23 cellular contexts compared by ENCODE assay signal in the genomic region with DNA sequence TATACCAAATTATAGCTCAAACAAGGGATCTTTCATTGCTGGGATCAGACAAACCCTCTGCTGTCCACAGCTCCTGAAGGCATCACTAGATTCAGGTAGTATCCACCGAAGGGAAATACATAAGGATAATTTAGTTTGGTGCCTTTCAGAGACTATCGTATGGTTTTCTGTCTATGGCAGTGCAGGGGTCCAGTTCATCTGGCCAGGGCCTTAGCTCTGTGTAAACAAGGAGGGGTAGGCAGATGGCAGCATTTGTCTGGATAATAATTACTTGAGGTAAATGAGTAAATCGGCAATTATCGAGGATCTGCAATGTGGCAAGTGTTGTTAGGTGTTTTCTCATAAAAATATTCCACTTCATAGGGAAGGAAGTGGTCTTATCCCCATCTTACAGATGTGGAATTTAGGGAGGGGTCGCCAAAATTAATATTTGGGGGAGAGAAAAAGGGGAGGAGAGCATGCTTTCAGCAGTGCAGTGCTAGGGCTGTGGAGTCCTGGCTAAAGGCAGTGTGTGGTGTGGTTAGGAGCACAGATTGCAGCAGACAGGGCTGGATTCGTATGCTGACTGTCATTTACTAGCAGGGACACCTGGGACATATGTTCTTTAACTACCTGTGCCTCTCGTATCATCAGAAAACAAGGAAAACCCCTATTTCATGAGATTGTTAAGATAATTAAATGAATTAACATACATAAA. TPM values are rescaled to one million over a fixed set of nuclear protein-coding genes. Genes with fewer than 3 reads are reported as not detected.
DNase-seq lines count a peak whose midpoint lies in the region; ATAC-seq and TF ChIP-seq lines count a peak whose summit lies in the region.
"Had no signal": no experiment of that assay in that cellular context is flagged by ENCODE, and none has a peak within 500 bp of the region (broad histone marks: within the 10 kb centered on the region; RNA-seq: fewer than 3 reads in every experiment).

No MANE protein-coding gene starts in this region.

- TF ChIP-seq EP300 in suprapubic skin (IDR thresholded peaks at IDR 0.05): no peak

- peaks cover 0 to 2% (median 0%) of the 10 kb centered on the region in 4 donors for H3K4me1 Mint-ChIP-seq in naive thymus-derived CD8-positive, alpha-beta T cell
- H3K4me1 Mint-ChIP-seq: activated naive CD8-positive, alpha-beta T cell treated with anti-CD3 and anti-CD28 coated beads, Interleukin-2, amount 50 U/mL, for 24 hours; activated T-helper 17 cell treated with anti-CD3 and anti-CD28 coated beads, Interleukin-2, amount 50 U/mL, for 72 hours had no signal

- POLR2A ChIA-PET in Panc1 (lab: Charles Lee): no interaction called here
- POLR2A ChIA-PET in naive thymus-derived CD8-positive, alpha-beta T cell (lab: Charles Lee): no interaction called here

- no peaks in the 10 kb centered on the region for H3K9me3 Mint-ChIP-seq in naive thymus-derived CD8-positive, alpha-beta T cell
- H3K9me3 Mint-ChIP-seq: activated naive CD8-positive, alpha-beta T cell treated with anti-CD3 and anti-CD28 coated beads, Interleukin-2, amount 50 U/mL, for 24 hours; activated T-helper 17 cell treated with anti-CD3 and anti-CD28 coated beads, Interleukin-2, amount 50 U/mL, for 72 hours had no signal

- TF ChIP-seq POLR2A in suprapubic skin (IDR thresholded peaks at IDR 0.05): no peak

- peaks cover 0 to 4% (median 0%) of the 10 kb centered on the region in 5 donors for H3K27me3 Mint-ChIP-seq in naive thymus-derived CD8-positive, alpha-beta T cell
- H3K27me3 Mint-ChIP-seq: activated naive CD8-positive, alpha-beta T cell treated with anti-CD3 and anti-CD28 coated beads, Interleukin-2, amount 50 U/mL, for 24 hours had no signal

- in situ Hi-C loops in Panc1 (cut with HindIII; ENCODE audit: low pct_unique_long_range_greater_than_20kb, low sequenced_read_pairs): no loop called here

- BruUV-seq in Panc1 (replicated peaks; lab: Mats Ljungman, UMichigan): no TSS peak

- no peak overlapping the region for H3K4me3 ChIP-seq in Panc1 (ENCODE audit: low read depth in 2 of 2, low read length in 2 of 2)
- H3K4me3 ChIP-seq in iPS-20b (ENCODE audit: low read length): no peak overlapping the region
- no peak overlapping the region for H3K4me3 ChIP-seq in stomach smooth muscle (ENCODE audit: low read length in 2 of 2)
- H3K4me3 ChIP-seq in suprapubic skin: no peak overlapping the region
- H3K4me3 ChIP-seq: skin epidermis, testis had no signal

- 71% methylated on average over 7 of the region's 7 CpGs for WGBS in suprapubic skin

- peak; percentile 38 for DNase-seq in NCI-H1105 treated with DMSO at 0.1 percent for 48 hours (lab: John Stamatoyannopoulos, UW)
- no peak for DNase-seq in NCI-H1105 (lab: John Stamatoyannopoulos, UW)
- DNase-seq in Panc1 (ENCODE audit: low read depth, low spot score): no peak
- no peak for DNase-seq in naive thymus-derived CD8-positive, alpha-beta T cell
- DNase-seq in suprapubic skin (ENCODE audit: low spot score in 2 of 2): no peak
- DNase-seq: activated naive CD8-positive, alpha-beta T cell treated with anti-CD3 and anti-CD28 coated beads, Interleukin-2, amount 50 U/mL, for 24 hours; BE2C; effector memory CD4-positive, alpha-beta T cell; H7; hippocampal formation; Kasumi-1; midbrain; NCI-H1436 treated with DMSO at 0.1 percent for 48 hours; NCI-H2227 treated with DMSO at 0.1 percent for 48 hours; SIG-M5; testis had no signal

- no peaks in the 10 kb centered on the region for H3K36me3 Mint-ChIP-seq in naive thymus-derived CD8-positive, alpha-beta T cell

- ATAC-seq in Panc1 (peak; percentile 56; the same call in 1 of the 2 replicates), GM18511 (IDR thresholded peaks at IDR 0.05; ENCODE audit: unreplicated experiment) (no peak)
- ATAC-seq in naive thymus-derived CD8-positive, alpha-beta T cell: no peak
- ATAC-seq: activated CD4-positive, CD25-positive, alpha-beta regulatory T cell treated with anti-CD3 and anti-CD28 coated beads, Interleukin-2, amount 50 U/mL, for 24 hours; activated naive CD8-positive, alpha-beta T cell treated with anti-CD3 and anti-CD28 coated beads, Interleukin-2, amount 50 U/mL, for 24 hours; activated T-helper 17 cell treated with anti-CD3 and anti-CD28 coated beads, Interleukin-2, amount 50 U/mL, for 72 hours had no signal

- H3K4me1 ChIP-seq in Panc1 (ENCODE audit: control insufficient read depth, insufficient read depth, low read length) (peaks cover 41% of the 10 kb centered on the region), iPS-20b (ENCODE audit: insufficient read depth, low read length) (peaks cover 27% of the 10 kb centered on the region), stomach smooth muscle (ENCODE audit: control insufficient read depth, insufficient read depth, low read length) (peaks cover 27% of the 10 kb centered on the region), suprapubic skin (peaks cover 6% of the 10 kb centered on the region)
- H3K4me1 ChIP-seq: BE2C, testis had no signal

- TF ChIP-seq CTCF in Panc1 (IDR thresholded peaks at IDR 0.05) (0 out of 2 replicates have a peak, but pooled peaks have one; percentile 4), suprapubic skin (IDR thresholded peaks at IDR 0.05) (no peak)

- no peak overlapping the region for H3K4me3 Mint-ChIP-seq in naive thymus-derived CD8-positive, alpha-beta T cell
- H3K4me3 Mint-ChIP-seq: activated naive CD8-positive, alpha-beta T cell treated with anti-CD3 and anti-CD28 coated beads, Interleukin-2, amount 50 U/mL, for 24 hours; activated T-helper 17 cell treated with anti-CD3 and anti-CD28 coated beads, Interleukin-2, amount 50 U/mL, for 72 hours had no signal

- H3K27ac Mint-ChIP-seq in naive thymus-derived CD8-positive, alpha-beta T cell: peak overlapping the region in 1 of 10 donors; percentile 57
- H3K27ac Mint-ChIP-seq: activated naive CD8-positive, alpha-beta T cell treated with anti-CD3 and anti-CD28 coated beads, Interleukin-2, amount 50 U/mL, for 24 hours; activated T-helper 17 cell treated with anti-CD3 and anti-CD28 coated beads, Interleukin-2, amount 50 U/mL, for 72 hours had no signal

- H3K36me3 ChIP-seq in Panc1 (ENCODE audit: control insufficient read depth, insufficient read depth, low read length) (no peaks in the 10 kb centered on the region), iPS-20b (ENCODE audit: insufficient read depth, low read depth, low read length) (no peaks in the 10 kb centered on the region), stomach smooth muscle (ENCODE audit: control insufficient read depth in 2 of 2, insufficient read depth in 2 of 2, low read length in 2 of 2) (no peaks in the 10 kb centered on the region), suprapubic skin (no peaks in the 10 kb centered on the region)
- H3K36me3 ChIP-seq: BE2C had no signal

- H3K27ac ChIP-seq in Panc1 (ENCODE audit: low read length) (peak overlapping the region; percentile 12; the same call in 1 of the 2 replicates), iPS-20b (ENCODE audit: low read length) (no peak overlapping the region), stomach smooth muscle (ENCODE audit: low read length) (peak overlapping the region; percentile 41), suprapubic skin (no peak overlapping the region)
- H3K27ac ChIP-seq: 22Rv1, skin epidermis, testis had no signal

- CTCF ChIA-PET in Panc1 (lab: Charles Lee): no interaction called here

- H3K27me3 ChIP-seq in Panc1 (ENCODE audit: control insufficient read depth, insufficient read depth, low read length) (no peaks in the 10 kb centered on the region), iPS-20b (ENCODE audit: insufficient read depth, low read length) (no peaks in the 10 kb centered on the region), stomach smooth muscle (ENCODE audit: control insufficient read depth in 1 of 2, insufficient read depth in 2 of 2, low read length in 2 of 2) (no peaks in the 10 kb centered on the region), suprapubic skin (no peaks in the 10 kb centered on the region)
- H3K27me3 ChIP-seq: BE2C, testis had no signal

- H3K9ac ChIP-seq in iPS-20b (ENCODE audit: low read depth, low read length) (peak overlapping the region; percentile 17; the same call in 1 of the 2 replicates), stomach smooth muscle (ENCODE audit: low read length in 2 of 2) (no peak overlapping the region)

- intact Hi-C loops in Panc1 (cut with micrococcal nuclease; ENCODE audit: unreplicated experiment): no loop called here

- H3K9me3 ChIP-seq in Panc1 (ENCODE audit: control insufficient read depth, insufficient read depth, low read depth, low read length) (no peaks in the 10 kb centered on the region), iPS-20b (ENCODE audit: insufficient read depth, low read depth, low read length) (no peaks in the 10 kb centered on the region), stomach smooth muscle (ENCODE audit: control insufficient read depth in 2 of 2, low read length in 2 of 2) (no peaks in the 10 kb centered on the region), suprapubic skin (no peaks in the 10 kb centered on the region)
- H3K9me3 ChIP-seq: BE2C, testis had no signal

RNA-seq across cellular contexts. Expression of a gene that starts 27.0 kb away (rescaled TPM):
- total RNA-seq in Panc1 (2021; ENCODE audit: unreplicated experiment): 103 TPM
- polyA plus RNA-seq in Panc1 (2012; ENCODE audit: insufficient read length): 32.3 TPM
- not detected for total RNA-seq in naive thymus-derived CD8-positive, alpha-beta T cell
- polyA plus RNA-seq in naive thymus-derived CD8-positive, alpha-beta T cell: not detected
- 10 to 100 TPM in 1 of 4 donors, 1 to 10 TPM in 3; 5.4 to 14.2 (median 6.1) TPM for total RNA-seq in suprapubic skin

Comparison
In these comparisons a context has a peak if more than half of its experiments do, and no peak if none do; other contexts are left out.
1. H3K27ac ChIP-seq: peak in Panc1 (single experiment) and stomach smooth muscle (single experiment); none in iPS-20b (single experiment) and suprapubic skin (single experiment).